8 cellular contexts compared by ENCODE assay signal in genomic region chr3:33787328-33788009, GRCh38. TPM values are rescaled to one million over a fixed set of nuclear protein-coding genes. Genes with fewer than 3 reads are reported as not detected.
A peak's percentile ranks its signal among the peaks of the same experiment; 100 is the strongest.
DNase-seq lines count a peak whose midpoint lies in the region; ATAC-seq, FAIRE-seq and TF ChIP-seq lines count a peak whose summit lies in the region.

No MANE protein-coding gene starts in this region.

- H3K4me2 ChIP-seq in HepG2 (ENCODE audit: low read depth, low read length) = peak overlapping the region; percentile 90

- H3K79me2 ChIP-seq in HepG2 (ENCODE audit: insufficient read depth, low read length) = no peaks in the 10 kb centered on the region

- no peaks in the 10 kb centered on the region for H3K9me3 ChIP-seq in HepG2 (ENCODE audit: low read length)

- no peaks in the 10 kb centered on the region for H3K36me3 Mint-ChIP-seq in dendritic cell treated with granulocyte-macrophage colony-stimulating factor and Interleukin-4, amounts not matched to agents 40 ng/mL and 50 ng/mL, for 4 days (ENCODE audit: low read depth)

- no peaks in the 10 kb centered on the region for H3K9me3 Mint-ChIP-seq in dendritic cell treated with granulocyte-macrophage colony-stimulating factor and Interleukin-4, amounts not matched to agents 40 ng/mL and 50 ng/mL, for 4 days

- TF ChIP-seq CTCF in HepG2 (CRISPR knock-in tag; IDR thresholded peaks at IDR 0.05) = peak; percentile 89

- TF ChIP-seq POLR2A in HepG2 (IDR thresholded peaks at IDR 0.05; ENCODE audit: insufficient read depth in 1 of 2, low read depth in 2 of 2, low read length in 2 of 2) = no peak

- intact Hi-C loops in dendritic cell treated with granulocyte-macrophage colony-stimulating factor and Interleukin-4, amounts not matched to agents 40 ng/mL and 50 ng/mL, for 4 days (cut with micrococcal nuclease) = loop anchor here (1.0 to 5.0 kb wide), 2 partner anchors 70 to 151 kb away; partner anchors contain the start of gene CLASP2
- intact Hi-C loops in HepG2 (cut with micrococcal nuclease; ENCODE audit: unreplicated experiment) = loop anchor here (1.0 to 10.0 kb wide), 4 partner anchors 69 to 653 kb away; partner anchors contain the start of gene CLASP2

- BruUV-seq in HepG2 (replicated peaks; lab: Mats Ljungman, UMichigan) = no TSS peak

- no peak overlapping the region for H3K27ac ChIP-seq in HepG2 (ENCODE audit: extremely low read length, insufficient read depth, low read length)

- H3K4me1 Mint-ChIP-seq in dendritic cell treated with granulocyte-macrophage colony-stimulating factor and Interleukin-4, amounts not matched to agents 40 ng/mL and 50 ng/mL, for 4 days (ENCODE audit: low read depth) = peaks cover 17% of the 10 kb centered on the region

- ATAC-seq in GM18520 (IDR thresholded peaks at IDR 0.05; ENCODE audit: unreplicated experiment) (peak; percentile 54), HG03103 (IDR thresholded peaks at IDR 0.05; ENCODE audit: low read depth, unreplicated experiment) (peak; percentile 81), HepG2 (peak; percentile 95)

- DNase-seq in AG08396 (ENCODE audit: low spot score) (peak; percentile 57), NCI-H345 (lab: John Stamatoyannopoulos, UW) (peak; percentile 74), HepG2 (ENCODE audit: low spot score) (peak; percentile 65)
- peak; percentile 51 to 57 for DNase-seq in activated CD4-positive, alpha-beta T cell treated with anti-CD3 and anti-CD28 coated beads for 4 hours
- DNase-seq in stimulated activated CD4-positive, alpha-beta T cell treated with anti-CD3 and anti-CD28 coated beads, Interleukin-4, amount 100 ng/mL, for 48 hours (ENCODE audit: low read depth in 2 of 2) = peak; percentile 20 to 28

- no peaks in the 10 kb centered on the region for H3K27me3 Mint-ChIP-seq in dendritic cell treated with granulocyte-macrophage colony-stimulating factor and Interleukin-4, amounts not matched to agents 40 ng/mL and 50 ng/mL, for 4 days

- TF ChIP-seq EP300 in HepG2 (IDR thresholded peaks at IDR 0.05; ENCODE audit: low read depth in 2 of 2, low read length in 2 of 2) = no peak
- TF ChIP-seq EP300 in HepG2 (CRISPR knock-in tag; IDR thresholded peaks at IDR 0.05; ENCODE audit: borderline replicate concordance) = no peak

- peak overlapping the region; percentile 11; the same call in 1 of the 2 replicates for H3K9ac ChIP-seq in HepG2 (ENCODE audit: insufficient read depth, low read depth, low read length)

- 4% methylated on average over 4 of the region's 15 CpGs for WGBS in HepG2 (ENCODE audit: low lambda C conversion rate)

- peak overlapping the region; percentile 34 for H3K4me3 Mint-ChIP-seq in dendritic cell treated with granulocyte-macrophage colony-stimulating factor and Interleukin-4, amounts not matched to agents 40 ng/mL and 50 ng/mL, for 4 days

- in situ Hi-C loops in HepG2 (cut with HindIII; ENCODE audit: extremely low pct_ligation_motif_present, low pct_unique_long_range_greater_than_20kb) = loop anchor here (5.0 kb wide), 1 partner anchor 150 kb away; no protein-coding TSS in a partner anchor

- H3K4me3 ChIP-seq in HepG2 (replicated peaks in 1 of 3; ENCODE audit: insufficient read depth in 1 of 3, low read depth in 2 of 3, low read length in 3 of 3) = peak overlapping the region; percentile 61 to 73 (median 61)

- peak; percentile 69 for FAIRE-seq in HepG2 (lab: Jason Lieb, UNC)

- H3K36me3 ChIP-seq in HepG2 (replicated peaks in 1 of 2; ENCODE audit: control insufficient read depth in 1 of 2, insufficient read depth in 2 of 2, low read length in 2 of 2) = no peaks in the 10 kb centered on the region

- no peaks in the 10 kb centered on the region for H3K27me3 ChIP-seq in HepG2 (ENCODE audit: control insufficient read depth in 1 of 2, insufficient read depth in 2 of 2, low read length in 2 of 2)

- H3K27ac Mint-ChIP-seq in dendritic cell treated with granulocyte-macrophage colony-stimulating factor and Interleukin-4, amounts not matched to agents 40 ng/mL and 50 ng/mL, for 4 days = no peak overlapping the region

- CTCF ChIA-PET in HepG2 (lab: Yijun Ruan, JAX; ENCODE audit: low intra/inter-chr PET ratio, low total read pairs) = interaction anchor here (1.5 kb wide), 1 partner anchor 151 kb away, joined by 18 read pairs; no protein-coding TSS in a partner anchor

- H2AFZ ChIP-seq in HepG2 (ENCODE audit: low read length) = no peak overlapping the region

- no peaks in the 10 kb centered on the region for H4K20me1 ChIP-seq in HepG2 (ENCODE audit: insufficient read depth, low read length)

- peaks cover 18% of the 10 kb centered on the region for H3K4me1 ChIP-seq in HepG2 (ENCODE audit: insufficient read depth, low read length)

- peak; percentile 64 for TF ChIP-seq RAD21 in HepG2 (CRISPR knock-in tag; IDR thresholded peaks at IDR 0.05)

- POLR2A ChIA-PET in HepG2 (lab: Yijun Ruan, JAX) = interaction anchor here (1.3 to 2.2 kb wide), 2 partner anchors 11 to 151 kb away, joined by 4 to 18 read pairs; partner anchors contain the start of gene PDCD6IP

TF ChIP-seq in HepG2, 621 proteins besides CTCF, POLR2A, EP300 and RAD21 (continues in another document):
- TF ChIP-seq SMARCC2 (IDR thresholded peaks at IDR 0.05) (no peak), MAZ (IDR thresholded peaks at IDR 0.05; ENCODE audit: borderline replicate concordance, low read depth, low read length) (peak; percentile 83), MAZ (CRISPR knock-in tag; IDR thresholded peaks at IDR 0.05; ENCODE audit: low read depth) (peak; percentile 37; the same call in 1 of the 2 replicates), ZNF207 (IDR thresholded peaks at IDR 0.05; ENCODE audit: borderline replicate concordance) (no peak), SP4 (CRISPR knock-in tag; IDR thresholded peaks at IDR 0.05) (no peak), FOXC1 (CRISPR knock-in tag; IDR thresholded peaks at IDR 0.05; ENCODE audit: borderline replicate concordance) (peak; percentile 44; the same call in 1 of the 2 replicates), HNF4G (IDR thresholded peaks at IDR 0.05; ENCODE audit: borderline replicate concordance, low read depth, low read length) (no peak), HNF4G (CRISPR knock-in tag; IDR thresholded peaks at IDR 0.05; ENCODE audit: borderline replicate concordance, low read depth) (no peak), ZNF83 (CRISPR knock-in tag; IDR thresholded peaks at IDR 0.05; ENCODE audit: borderline replicate concordance) (no peak), GABPB1 (CRISPR knock-in tag; IDR thresholded peaks at IDR 0.05) (no peak)
- TF ChIP-seq, protein P1, sequence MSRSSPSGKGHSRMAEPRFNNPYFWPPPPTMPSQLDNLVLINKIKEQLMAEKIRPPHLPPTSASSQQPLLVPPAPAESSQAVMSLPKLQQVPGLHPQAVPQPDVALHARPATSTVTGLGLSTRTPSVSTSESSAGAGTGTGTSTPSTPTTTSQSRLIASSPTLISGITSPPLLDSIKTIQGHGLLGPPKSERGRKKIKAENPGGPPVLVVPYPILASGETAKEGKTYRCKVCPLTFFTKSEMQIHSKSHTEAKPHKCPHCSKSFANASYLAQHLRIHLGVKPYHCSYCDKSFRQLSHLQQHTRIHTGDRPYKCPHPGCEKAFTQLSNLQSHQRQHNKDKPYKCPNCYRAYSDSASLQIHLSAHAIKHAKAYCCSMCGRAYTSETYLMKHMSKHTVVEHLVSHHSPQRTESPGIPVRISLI (CRISPR knock-in tag; IDR thresholded peaks at IDR 0.05; ENCODE audit: borderline replicate concordance) = 0 out of 2 replicates have a peak, but pooled peaks have one; percentile 47

RNA-seq across cellular contexts. Expression of gene PDCD6IP, which starts 11.0 kb away (rescaled TPM):
- 62.5 and 116 TPM in 2 replicates for total RNA-seq in HepG2 (2016; rRNA removed; fragmentation: Illumina TruSeq; extraction: Trizol)
- 8.2 TPM in 2 replicates for total RNA-seq in HepG2 (2016; cell fraction: cytosol; rRNA removed; fragmentation: Illumina TruSeq; extraction: Trizol; ENCODE audit: low read depth)
- total RNA-seq in HepG2 (2016; cell fraction: insoluble cytoplasmic fraction; rRNA removed; fragmentation: Illumina TruSeq; extraction: Trizol) = 62.0 and 102 TPM in 2 replicates
- 13.3 and 16.9 TPM in 2 replicates for total RNA-seq in HepG2 (2016; cell fraction: membrane; rRNA removed; fragmentation: Illumina TruSeq; extraction: Trizol)
- 92.4 and 95.6 TPM in 2 replicates for total RNA-seq in HepG2 (2016; cell fraction: nucleus; rRNA removed; fragmentation: Illumina TruSeq; extraction: Trizol)
- 83.4 and 85.6 TPM in 2 replicates for polyA plus RNA-seq in HepG2 (2011; rRNA removed)
- polyA plus RNA-seq in HepG2 (2011; cell fraction: cytosol; rRNA removed) = 27.7 and 44.8 TPM in 2 replicates
- polyA plus RNA-seq in HepG2 (2011; cell fraction: nucleus; rRNA removed) = 81.3 and 96.4 TPM in 2 replicates
- polyA plus RNA-seq in HepG2 (2012) = 48.8 and 50.6 TPM in 2 replicates
- polyA plus RNA-seq in HepG2 (2016; cell fraction: cytosol; fragmentation: Illumina TruSeq; extraction: Trizol; ENCODE audit: low read depth) = 1.5 and 2.6 TPM in 2 replicates
- 67.4 and 83.3 TPM in 2 replicates for polyA plus RNA-seq in HepG2 (2016; cell fraction: insoluble cytoplasmic fraction; fragmentation: Illumina TruSeq; extraction: Trizol; ENCODE audit: low read depth)
- 4.2 and 5.0 TPM in 2 replicates for polyA plus RNA-seq in HepG2 (2016; cell fraction: membrane; fragmentation: Illumina TruSeq; extraction: Trizol; ENCODE audit: low read depth)
- polyA plus RNA-seq in HepG2 (2016; cell fraction: nucleus; fragmentation: Illumina TruSeq; extraction: Trizol; ENCODE audit: insufficient read depth, low read depth) = 96.0 and 96.9 TPM in 2 replicates
- 140 and 143 TPM in 2 replicates for polyA minus RNA-seq in HepG2 (2011; rRNA and poly(A)+ RNA removed; ENCODE audit: low replicate concordance)
- 97.9 and 112 TPM in 2 replicates for polyA minus RNA-seq in HepG2 (2011; cell fraction: cytosol; rRNA and poly(A)+ RNA removed)
- 180 TPM in 2 replicates for polyA minus RNA-seq in HepG2 (2011; cell fraction: nucleus; rRNA and poly(A)+ RNA removed)

Comparison
In these comparisons a context has a peak if more than half of its experiments do, and no peak if none do; other contexts are left out.
1. DNase-seq: peak in every context shown above with its lines; median percentile 74 in NCI-H345; 65 in HepG2; 57 in AG08396; 54 in activated CD4-positive, alpha-beta T cell treated with anti-CD3 and anti-CD28 coated beads for 4 hours; 24 in stimulated activated CD4-positive, alpha-beta T cell treated with anti-CD3 and anti-CD28 coated beads, Interleukin-4, amount 100 ng/mL, for 48 hours.